In genomic region chr7:24963218-24963617, GRCh38 we compare ENCODE assay signal across 8 cellular contexts. TPM values are rescaled to one million over a fixed set of nuclear protein-coding genes. Genes with fewer than 3 reads are reported as not detected.
A peak's percentile ranks its signal among the peaks of the same experiment; 100 is the strongest.
DNase-seq lines count a peak whose midpoint lies in the region; ATAC-seq and TF ChIP-seq lines count a peak whose summit lies in the region.

No MANE protein-coding gene starts in this region.

- TF ChIP-seq POLR2A in gastroesophageal sphincter (IDR thresholded peaks at IDR 0.05) (no peak), prostate gland (IDR thresholded peaks at IDR 0.05) (no peak)

- no peaks in the 10 kb centered on the region for H3K27me3 Mint-ChIP-seq in activated CD4-positive, alpha-beta T cell treated with anti-CD3 and anti-CD28 coated beads, Interleukin-2, amount 10 ng/mL, durations not matched to agents 24 days and 14 days

- H3K27me3 ChIP-seq in gastroesophageal sphincter (no peaks in the 10 kb centered on the region), prostate gland (replicated peaks; ENCODE audit: insufficient read depth) (no peaks in the 10 kb centered on the region)

- H3K4me3 ChIP-seq in gastroesophageal sphincter (no peak overlapping the region), prostate gland (no peak overlapping the region)

- peak overlapping the region; percentile 82 for H3K27ac Mint-ChIP-seq in activated CD4-positive, alpha-beta T cell treated with anti-CD3 and anti-CD28 coated beads, Interleukin-2, amount 10 ng/mL, durations not matched to agents 24 days and 14 days

- peak overlapping the region; percentile 66 for H3K4me3 Mint-ChIP-seq in activated CD4-positive, alpha-beta T cell treated with anti-CD3 and anti-CD28 coated beads, Interleukin-2, amount 10 ng/mL, durations not matched to agents 24 days and 14 days

- no peaks in the 10 kb centered on the region for H3K9me3 ChIP-seq in gastroesophageal sphincter
- H3K9me3 ChIP-seq in prostate gland: no peaks in the 10 kb centered on the region

- 80% methylated on average over 2 of the region's 2 CpGs; no CpG with 5 or more reads in 1 of the 2 donors for WGBS in gastroesophageal sphincter (ENCODE audit: low coverage in 1 of 2), 2 donors
- 91% methylated on average over 2 of the region's 2 CpGs for WGBS in prostate gland

- H3K27ac ChIP-seq in gastroesophageal sphincter (no peak overlapping the region), prostate gland (no peak overlapping the region)

- peaks cover 35% of the 10 kb centered on the region for H3K36me3 Mint-ChIP-seq in activated CD4-positive, alpha-beta T cell treated with anti-CD3 and anti-CD28 coated beads, Interleukin-2, amount 10 ng/mL, durations not matched to agents 24 days and 14 days (ENCODE audit: low read depth)

- TF ChIP-seq CTCF in gastroesophageal sphincter (IDR thresholded peaks at IDR 0.05) (no peak), prostate gland (IDR thresholded peaks at IDR 0.05) (no peak)

- peaks cover 81% of the 10 kb centered on the region for H3K4me1 Mint-ChIP-seq in activated CD4-positive, alpha-beta T cell treated with anti-CD3 and anti-CD28 coated beads, Interleukin-2, amount 10 ng/mL, durations not matched to agents 24 days and 14 days

- peaks cover 7% of the 10 kb centered on the region for H3K9me3 Mint-ChIP-seq in activated CD4-positive, alpha-beta T cell treated with anti-CD3 and anti-CD28 coated beads, Interleukin-2, amount 10 ng/mL, durations not matched to agents 24 days and 14 days

- intact Hi-C loops in activated CD4-positive, alpha-beta T cell treated with anti-CD3 and anti-CD28 coated beads, Interleukin-2, amount 10 ng/mL, durations not matched to agents 24 days and 14 days (cut with micrococcal nuclease): loop anchor here (2.0 kb wide), 1 partner anchor 14 kb away; no protein-coding TSS in a partner anchor
- intact Hi-C loops in prostate gland (cut with DNase I): no loop called here

- no peaks in the 10 kb centered on the region for H3K36me3 ChIP-seq in gastroesophageal sphincter
- H3K36me3 ChIP-seq in prostate gland: no peaks in the 10 kb centered on the region

- ATAC-seq in GM18517 (IDR thresholded peaks at IDR 0.05; ENCODE audit: unreplicated experiment) (peak; percentile 44), HG03442 (IDR thresholded peaks at IDR 0.05; ENCODE audit: unreplicated experiment) (peak; percentile 34), gastroesophageal sphincter (peak; percentile 63)

- TF ChIP-seq EP300 in gastroesophageal sphincter (IDR thresholded peaks at IDR 0.05): no peak

- peak; percentile 72 for DNase-seq in activated CD4-positive, alpha-beta T cell treated with anti-CD3 and anti-CD28 coated beads, Interleukin-2, amount 10 ng/mL, durations not matched to agents 24 days and 14 days
- DNase-seq in stimulated activated CD8-positive, alpha-beta memory T cell treated with anti-CD3 and anti-CD28 coated beads, Interleukin-7, amount 100 ng/mL, for 4 hours (ENCODE audit: low read depth in 2 of 2): peak; percentile 36 to 43
- DNase-seq in T1000 (lab: John Stamatoyannopoulos, UW): no peak
- no peak for DNase-seq in NCI-H2196 (lab: John Stamatoyannopoulos, UW; ENCODE audit: unreplicated experiment)
- no peak for DNase-seq in prostate gland (ENCODE audit: low spot score)

- no peaks in the 10 kb centered on the region for H3K4me1 ChIP-seq in gastroesophageal sphincter
- no peaks in the 10 kb centered on the region for H3K4me1 ChIP-seq in prostate gland (replicated peaks)

RNA-seq across cellular contexts. Expression of gene OSBPL3, which starts 16.8 kb away (rescaled TPM):
- 93.7 and 93.8 TPM in 2 replicates for total RNA-seq in activated CD4-positive, alpha-beta T cell treated with anti-CD3 and anti-CD28 coated beads, Interleukin-2, amount 10 ng/mL, durations not matched to agents 24 days and 14 days
- total RNA-seq in gastroesophageal sphincter (10 to 100 TPM in 1 of 4 donors, 1 to 10 TPM in 3; 3.2 to 11.4 (median 6.4) TPM), prostate gland (1 to 10 TPM; 3.1 to 6.3 TPM)

Comparison
In these comparisons a context has a peak if more than half of its experiments do, and no peak if none do; other contexts are left out.
1. DNase-seq: peak in activated CD4-positive, alpha-beta T cell treated with anti-CD3 and anti-CD28 coated beads, Interleukin-2, amount 10 ng/mL, durations not matched to agents 24 days and 14 days (single experiment) and stimulated activated CD8-positive, alpha-beta memory T cell treated with anti-CD3 and anti-CD28 coated beads, Interleukin-7, amount 100 ng/mL, for 4 hours (2 of 2); none in T1000 (single experiment), NCI-H2196 (single experiment) and prostate gland (single experiment).
2. Peak in every context shown above with its lines, with median percentiles within 50 percentile points of each other: ATAC-seq.